Comparison of ENCODE assay signal across 8 cellular contexts in genomic region chr4:24471623-24472510, GRCh38.
DNase-seq lines count a peak whose midpoint lies in the region; ATAC-seq and TF ChIP-seq lines count a peak whose summit lies in the region.

No MANE protein-coding gene starts in this region.

- peaks cover 18% of the 10 kb centered on the region for H3K4me1 Mint-ChIP-seq in progenitor cell of endocrine pancreas (ENCODE audit: low read depth)

- TF ChIP-seq CTCF in GM20000 (IDR thresholded peaks at IDR 0.05; ENCODE audit: extremely low read depth, missing control alignments) (no peak), progenitor cell of endocrine pancreas (IDR thresholded peaks at IDR 0.05; ENCODE audit: unreplicated experiment) (no peak)

- peak overlapping the region; percentile 43 for H3K27ac Mint-ChIP-seq in progenitor cell of endocrine pancreas

- H3K9me3 Mint-ChIP-seq in progenitor cell of endocrine pancreas (ENCODE audit: low read depth), result no peaks in the 10 kb centered on the region

- intact Hi-C loops in head of caudate nucleus (cut with DNase I), result loop anchor here (5.0 to 10.0 kb wide), 2 partner anchors 110 to 443 kb away; partner anchors contain the start of genes CCDC149 and DHX15

- ATAC-seq in HG03354 (IDR thresholded peaks at IDR 0.05; ENCODE audit: poor library complexity, severe bottlenecking, unreplicated experiment) (no peak), GM21529 (IDR thresholded peaks at IDR 0.05; ENCODE audit: unreplicated experiment) (no peak)

- H3K36me3 Mint-ChIP-seq in progenitor cell of endocrine pancreas (ENCODE audit: insufficient read depth), result no peaks in the 10 kb centered on the region

- peak overlapping the region; percentile 87 for H3K4me3 Mint-ChIP-seq in progenitor cell of endocrine pancreas (ENCODE audit: low read depth)

- DNase-seq in 8988T (peak; percentile 44), GM20000 (ENCODE audit: low spot score) (peak; percentile 53), head of caudate nucleus (peak in 40 of 42 donors; percentile 19 to 67 (median 44)), progenitor cell of endocrine pancreas (ENCODE audit: low spot score, unreplicated experiment) (peak; percentile 15), NCI-H187 treated with DMSO at 0.1 percent for 48 hours (lab: John Stamatoyannopoulos, UW) (no peak)
- peak; percentile 57 for DNase-seq in activated CD8-positive, alpha-beta memory T cell treated with anti-CD3 and anti-CD28 coated beads, Interleukin-2, amount 50 U/mL, for 48 hours

- peaks cover 86% of the 10 kb centered on the region for H3K27me3 Mint-ChIP-seq in progenitor cell of endocrine pancreas
